ENCODE assay signal across 11 cellular contexts in genomic region chr5:91123291-91123690, GRCh38.
"Had no signal": no experiment of that assay in that cellular context is flagged by ENCODE, and none has a peak within 500 bp of the region (broad histone marks: within the 10 kb centered on the region; RNA-seq: fewer than 3 reads in every experiment).

No MANE protein-coding gene starts in this region.

- H3K4me3 ChIP-seq: dorsolateral prefrontal cortex, tibial nerve had no signal

- H3K9me3 ChIP-seq: tibial nerve had no signal

- H3K27ac ChIP-seq: foreskin keratinocyte, WERI-Rb-1 had no signal

- H3K36me3 ChIP-seq: tibial nerve had no signal

- H3K4me1 ChIP-seq: foreskin keratinocyte had no signal

- H3K27me3 ChIP-seq: dorsolateral prefrontal cortex, foreskin keratinocyte, tibial nerve had no signal

- DNase-seq: activated CD4-positive, alpha-beta T cell treated with anti-CD3 and anti-CD28 coated beads, Interleukin-2, amount 50 U/mL, for 48 hours; activated gamma-delta T cell treated with Interleukin-2 at 50 U/mL for 16 hours; dorsolateral prefrontal cortex; foreskin keratinocyte; hypothalamus; islet precursor cell; stimulated activated CD4-positive, alpha-beta T cell treated with anti-CD3 and anti-CD28 coated beads, Interleukin-2, amount 100 ng/mL, for 48 hours; stimulated activated naive CD8-positive, alpha-beta T cell treated with anti-CD3 and anti-CD28 coated beads, Interleukin-15, amount 100 ng/mL, for 72 hours; SW 1271; WERI-Rb-1 had no signal
